In the genomic region with DNA sequence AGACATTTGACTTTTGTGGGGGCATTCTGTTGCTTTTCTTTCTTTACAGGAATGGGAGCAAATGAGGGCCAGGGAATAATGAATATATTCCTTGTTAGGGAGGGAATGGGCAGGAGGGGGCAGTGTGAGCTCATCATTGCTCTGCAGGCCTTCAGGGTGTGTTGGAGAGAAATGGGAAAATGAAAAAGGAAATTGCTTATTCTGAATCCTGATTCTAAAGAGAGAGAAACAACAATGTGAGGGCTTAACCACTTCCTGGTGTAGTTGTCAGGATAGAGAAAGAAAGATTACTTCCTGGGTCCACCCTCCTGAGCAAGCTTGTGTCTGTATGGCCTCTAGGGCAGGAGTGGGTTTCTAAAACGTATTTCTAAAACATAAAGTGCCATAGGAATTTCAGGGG, we compare ENCODE assay signal across 8 cellular contexts.
DNase-seq lines count a peak whose midpoint lies in the region; ATAC-seq and TF ChIP-seq lines count a peak whose summit lies in the region.

No MANE protein-coding gene starts in this region.

- no peaks in the 10 kb centered on the region for H3K9me3 ChIP-seq in muscle layer of duodenum (ENCODE audit: control insufficient read depth in 1 of 2, low read length in 2 of 2)

- DNase-seq in AG08395 (ENCODE audit: low spot score) (peak; percentile 69), GM10248 (ENCODE audit: extremely low spot score) (peak; percentile 47), LoVo (ENCODE audit: low spot score) (peak; percentile 74), epithelial cell of esophagus (ENCODE audit: low read depth) (peak; percentile 63), OCI-M2 (lab: John Stamatoyannopoulos, UW; ENCODE audit: unreplicated experiment) (no peak)

- TF ChIP-seq CTCF in GM10248 (IDR thresholded peaks at IDR 0.05; ENCODE audit: control extremely low read depth, extremely low read depth, low read depth, missing control alignments) (peak; percentile 53), WI38 (IDR thresholded peaks at IDR 0.05; ENCODE audit: low read depth, low read length) (peak; percentile 35; the same call in 1 of the 2 replicates), epithelial cell of esophagus (IDR thresholded peaks at IDR 0.05; ENCODE audit: insufficient read depth, low read depth, low read length, missing control alignments) (peak; percentile 59)

- H3K27me3 ChIP-seq in muscle layer of duodenum (ENCODE audit: low read depth, low read length), result no peaks in the 10 kb centered on the region

- peak overlapping the region; percentile 34 for H3K27ac ChIP-seq in muscle layer of duodenum (ENCODE audit: low read length)

- CTCF ChIA-PET in GM10248 (lab: Yijun Ruan, JAX), result interaction anchor here (0.7 to 5.4 kb wide), 27 partner anchors 8 to 285 kb away, joined by 3 to 114 read pairs (median 4); no protein-coding TSS in a partner anchor

- peaks cover 0 to 29% of the 10 kb centered on the region in 2 donors for H3K36me3 ChIP-seq in muscle layer of duodenum (ENCODE audit: control insufficient read depth in 1 of 2, insufficient read depth in 2 of 2, low read length in 2 of 2)

- no peak for ATAC-seq in HG02981 (IDR thresholded peaks at IDR 0.05; ENCODE audit: unreplicated experiment)

- H3K4me3 ChIP-seq in WI38 (ENCODE audit: low read depth, low read length) (no peak overlapping the region), epithelial cell of esophagus (ENCODE audit: low read length) (no peak overlapping the region), muscle layer of duodenum (ENCODE audit: low read depth in 1 of 2, low read length in 2 of 2) (no peak overlapping the region)

- POLR2A ChIA-PET in GM10248 (lab: Yijun Ruan, JAX), result no interaction called here

- peaks cover 5 to 8% of the 10 kb centered on the region in 2 donors for H3K4me1 ChIP-seq in muscle layer of duodenum (ENCODE audit: control insufficient read depth in 1 of 2, insufficient read depth in 2 of 2, low read length in 2 of 2)
